8 cellular contexts compared by ENCODE assay signal in the genomic region with DNA sequence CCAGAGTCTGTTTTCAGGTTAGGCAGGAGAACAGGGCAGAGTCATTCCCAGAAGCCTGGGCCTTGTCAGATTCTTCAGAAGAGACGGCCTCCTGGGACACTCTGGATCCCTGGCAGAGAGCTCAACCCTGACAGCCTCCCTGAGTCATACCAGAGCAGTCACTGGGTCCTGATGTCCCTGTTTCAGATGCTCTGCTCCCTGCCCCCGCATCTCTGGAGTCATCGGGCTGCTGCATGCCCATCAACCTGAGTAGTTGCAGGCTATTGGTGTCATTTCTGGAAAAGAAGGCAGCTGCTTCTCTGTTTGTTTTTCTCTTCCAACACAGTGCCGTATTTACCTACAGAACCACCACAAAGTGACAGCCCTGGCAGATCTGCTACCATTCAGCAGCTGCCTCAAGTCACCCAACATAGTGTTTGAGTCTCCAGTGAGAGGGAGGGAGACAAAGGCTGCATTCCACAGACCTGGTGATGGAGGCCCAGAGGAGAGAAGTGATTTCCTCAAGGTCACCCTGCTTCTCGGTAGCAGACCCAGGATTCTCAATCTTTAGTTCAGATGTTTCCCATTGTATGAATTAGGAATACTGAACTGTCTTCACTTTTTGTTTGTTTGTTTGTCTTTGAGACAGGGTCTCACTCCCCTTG.
DNase-seq lines count a peak whose midpoint lies in the region; ATAC-seq and TF ChIP-seq lines count a peak whose summit lies in the region.

No MANE protein-coding gene starts in this region.

- no TSS peak for BruUV-seq in Caco-2 (replicated peaks; lab: Mats Ljungman, UMichigan)

- peak overlapping the region; percentile 45 for H3K27ac Mint-ChIP-seq in Caco-2 (ENCODE audit: unreplicated experiment)
- no peak overlapping the region for H3K27ac Mint-ChIP-seq in naive thymus-derived CD4-positive, alpha-beta T cell

- no peak for TF ChIP-seq POLR2A in uterus (IDR thresholded peaks at IDR 0.05)

- peak; percentile 52 for ATAC-seq in GM21717 (IDR thresholded peaks at IDR 0.05; ENCODE audit: unreplicated experiment)
- no peak for ATAC-seq in naive thymus-derived CD4-positive, alpha-beta T cell

- H3K9me3 ChIP-seq in Caco-2: no peaks in the 10 kb centered on the region; the same call in 1 of the 2 replicates
- H3K9me3 ChIP-seq in uterus: no peaks in the 10 kb centered on the region
- H3K9me3 ChIP-seq in naive thymus-derived CD4-positive, alpha-beta T cell (ENCODE audit: control insufficient read depth in 2 of 3, low read length in 3 of 3): no peaks in the 10 kb centered on the region

- intact Hi-C loops in Caco-2 (cut with micrococcal nuclease; ENCODE audit: unreplicated experiment): no loop called here
- intact Hi-C loops in uterus (cut with DNase I; ENCODE audit: low total_unique reads): no loop called here
- intact Hi-C loops in naive thymus-derived CD4-positive, alpha-beta T cell (cut with micrococcal nuclease): no loop called here

- H3K36me3 ChIP-seq in Caco-2 (ENCODE audit: control insufficient read depth, insufficient read depth, low read length) (no peaks in the 10 kb centered on the region), uterus (no peaks in the 10 kb centered on the region)
- H3K36me3 ChIP-seq in naive thymus-derived CD4-positive, alpha-beta T cell (ENCODE audit: control insufficient read depth in 2 of 3, insufficient read depth in 3 of 3, low read length in 3 of 3): no peaks in the 10 kb centered on the region

- DNase-seq in Caco-2: peak; percentile 22 to 52
- DNase-seq in NCI-H2081 (lab: John Stamatoyannopoulos, UW): peak; percentile 35 to 68
- peak; percentile 9 for DNase-seq in fibroblast of pulmonary artery (ENCODE audit: low read depth)
- peak; percentile 32 to 74 for DNase-seq in uterus
- DNase-seq in naive thymus-derived CD4-positive, alpha-beta T cell: no peak
- no peak for DNase-seq in NK-92 treated with Interleukin-12 subunit alpha and Interleukin-12 subunit beta, amount 100 ng/mL, for 24 hours (lab: John Stamatoyannopoulos, UW)
- DNase-seq in SIG-M5 (lab: John Stamatoyannopoulos, UW): no peak

- H3K4me1 ChIP-seq in Caco-2 (peaks cover 15% of the 10 kb centered on the region), uterus (no peaks in the 10 kb centered on the region)
- H3K4me1 ChIP-seq in naive thymus-derived CD4-positive, alpha-beta T cell (ENCODE audit: control insufficient read depth in 2 of 2, insufficient read depth in 2 of 2, low read length in 2 of 2): no peaks in the 10 kb centered on the region

- H3K27ac ChIP-seq in uterus: peak overlapping the region; percentile 33 to 59
- H3K27ac ChIP-seq in naive thymus-derived CD4-positive, alpha-beta T cell (ENCODE audit: low read depth, low read length): no peak overlapping the region

- CTCF ChIA-PET in Caco-2 (lab: Charles Lee): no interaction called here
- CTCF ChIA-PET in naive thymus-derived CD4-positive, alpha-beta T cell (lab: Charles Lee): no interaction called here

- H3K9me3 Mint-ChIP-seq in Caco-2 (ENCODE audit: unreplicated experiment): no peaks in the 10 kb centered on the region
- H3K9me3 Mint-ChIP-seq in naive thymus-derived CD4-positive, alpha-beta T cell: no peaks in the 10 kb centered on the region

- no peaks in the 10 kb centered on the region for H3K36me3 Mint-ChIP-seq in Caco-2 (ENCODE audit: insufficient read depth, unreplicated experiment)
- no peaks in the 10 kb centered on the region for H3K36me3 Mint-ChIP-seq in naive thymus-derived CD4-positive, alpha-beta T cell

- no peak overlapping the region for H3K4me3 Mint-ChIP-seq in Caco-2 (ENCODE audit: unreplicated experiment)
- no peak overlapping the region for H3K4me3 Mint-ChIP-seq in naive thymus-derived CD4-positive, alpha-beta T cell

- POLR2A ChIA-PET in Caco-2 (lab: Charles Lee): no interaction called here
- POLR2A ChIA-PET in naive thymus-derived CD4-positive, alpha-beta T cell (lab: Charles Lee): no interaction called here

- no peaks in the 10 kb centered on the region for H3K27me3 Mint-ChIP-seq in Caco-2 (ENCODE audit: insufficient read depth, unreplicated experiment)
- H3K27me3 Mint-ChIP-seq in naive thymus-derived CD4-positive, alpha-beta T cell: no peaks in the 10 kb centered on the region

- peaks cover 16% of the 10 kb centered on the region for H3K4me1 Mint-ChIP-seq in Caco-2 (ENCODE audit: low read depth, unreplicated experiment)
- peaks cover 0 to 4% (median 0%) of the 10 kb centered on the region in 7 donors for H3K4me1 Mint-ChIP-seq in naive thymus-derived CD4-positive, alpha-beta T cell

- H3K4me3 ChIP-seq in Caco-2 (ENCODE audit: low read depth, low read length) (no peak overlapping the region), fibroblast of pulmonary artery (replicated peaks; ENCODE audit: low read depth, low read length) (no peak overlapping the region), uterus (no peak overlapping the region)
- H3K4me3 ChIP-seq in naive thymus-derived CD4-positive, alpha-beta T cell (ENCODE audit: low read length): no peak overlapping the region

- TF ChIP-seq CTCF in Caco-2 (IDR thresholded peaks at IDR 0.05; ENCODE audit: insufficient read depth in 1 of 2, low read depth in 1 of 2, low read length in 1 of 2, severe bottlenecking in 1 of 2, unreplicated experiment in 1 of 2): no peak
- no peak for TF ChIP-seq CTCF in fibroblast of pulmonary artery (IDR thresholded peaks at IDR 0.05; ENCODE audit: low read length, missing control alignments)
- TF ChIP-seq CTCF in uterus (IDR thresholded peaks at IDR 0.05): no peak

- H3K27me3 ChIP-seq in Caco-2 (replicated peaks; ENCODE audit: control insufficient read depth, insufficient read depth, low read length) (no peaks in the 10 kb centered on the region), uterus (no peaks in the 10 kb centered on the region)
- no peaks in the 10 kb centered on the region for H3K27me3 ChIP-seq in naive thymus-derived CD4-positive, alpha-beta T cell (ENCODE audit: control insufficient read depth in 2 of 2, insufficient read depth in 2 of 2, low read length in 2 of 2)

Comparison
In these comparisons a context has a peak if more than half of its experiments do, and no peak if none do; other contexts are left out.
1. DNase-seq: peak in Caco-2 (2 of 2), NCI-H2081 (2 of 2), fibroblast of pulmonary artery (single experiment) and uterus (2 of 2); none in naive thymus-derived CD4-positive, alpha-beta T cell (0 of 9), NK-92 treated with Interleukin-12 subunit alpha and Interleukin-12 subunit beta, amount 100 ng/mL, for 24 hours (single experiment) and SIG-M5 (single experiment).